7 cellular contexts compared by ENCODE assay signal in the genomic region with DNA sequence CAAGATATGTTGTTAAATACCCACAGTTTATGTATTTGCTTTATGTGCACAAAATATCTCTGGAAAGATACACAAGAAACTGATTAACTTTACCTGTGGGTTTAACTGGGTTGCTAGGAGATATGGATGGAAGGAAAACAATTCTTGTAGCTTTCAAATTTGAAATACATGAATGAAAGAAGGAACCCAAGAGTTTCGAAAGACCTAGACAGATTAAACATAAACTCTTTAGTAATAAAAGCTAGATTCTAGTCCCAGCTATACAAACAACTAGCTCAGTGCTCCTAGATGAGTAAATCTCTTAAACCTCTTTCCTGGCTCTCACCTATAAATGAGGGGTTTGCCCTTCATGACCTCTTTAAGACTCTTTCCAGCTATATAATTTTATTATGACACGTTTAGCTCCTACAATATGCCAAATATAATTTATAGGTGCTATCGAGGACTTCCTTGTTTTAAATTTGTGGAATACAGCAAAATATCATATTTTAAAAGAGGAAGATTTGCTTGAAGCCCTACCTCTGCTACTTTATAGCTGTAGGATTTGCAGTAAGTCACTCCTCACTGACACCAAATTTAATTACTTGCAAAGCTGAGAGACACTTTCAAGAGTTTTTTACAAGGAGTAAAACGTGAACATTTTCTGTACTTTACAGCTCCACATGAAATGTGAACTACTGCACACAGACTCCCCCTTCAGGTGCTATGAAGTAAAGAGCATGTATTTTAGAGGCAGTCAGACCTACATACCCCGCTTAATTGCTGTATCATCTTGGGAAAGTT. TPM values are rescaled to one million over a fixed set of nuclear protein-coding genes. Genes with fewer than 3 reads are reported as not detected.
A peak's percentile ranks its signal among the peaks of the same experiment; 100 is the strongest.
DNase-seq lines count a peak whose midpoint lies in the region; ATAC-seq, FAIRE-seq and TF ChIP-seq lines count a peak whose summit lies in the region.

No MANE protein-coding gene starts in this region.

- H3K27me3 Mint-ChIP-seq in activated naive CD8-positive, alpha-beta T cell treated with anti-CD3 and anti-CD28 coated beads, Interleukin-2, amount 10 ng/mL, durations not matched to agents 7 days and 5 days = no peaks in the 10 kb centered on the region
- no peaks in the 10 kb centered on the region for H3K27me3 Mint-ChIP-seq in immature natural killer cell (ENCODE audit: low read depth in 3 of 3)

- no peaks in the 10 kb centered on the region for H3K9me3 Mint-ChIP-seq in activated naive CD8-positive, alpha-beta T cell treated with anti-CD3 and anti-CD28 coated beads, Interleukin-2, amount 10 ng/mL, durations not matched to agents 7 days and 5 days
- H3K9me3 Mint-ChIP-seq in immature natural killer cell = no peaks in the 10 kb centered on the region

- peaks cover 28% of the 10 kb centered on the region for H3K4me1 Mint-ChIP-seq in activated naive CD8-positive, alpha-beta T cell treated with anti-CD3 and anti-CD28 coated beads, Interleukin-2, amount 10 ng/mL, durations not matched to agents 7 days and 5 days
- peaks cover 15 to 48% of the 10 kb centered on the region in 2 donors for H3K4me1 Mint-ChIP-seq in immature natural killer cell

- no peak overlapping the region for H3K4me3 Mint-ChIP-seq in activated naive CD8-positive, alpha-beta T cell treated with anti-CD3 and anti-CD28 coated beads, Interleukin-2, amount 10 ng/mL, durations not matched to agents 7 days and 5 days
- no peak overlapping the region for H3K4me3 Mint-ChIP-seq in immature natural killer cell

- H3K4me1 ChIP-seq in GM23248 (ENCODE audit: insufficient read depth) (peaks cover 65% of the 10 kb centered on the region), prostate gland (replicated peaks) (no peaks in the 10 kb centered on the region)

- DNase-seq in GM10266 (ENCODE audit: extremely low spot score) (no peak), GM23248 (peak; percentile 74), MV-4-11 (lab: John Stamatoyannopoulos, UW) (peak; percentile 18), immature natural killer cell (peak in 2 of 3 donors; percentile 34 to 36), urothelium cell line (ENCODE audit: low spot score) (peak; percentile 18), prostate gland (ENCODE audit: low spot score) (no peak)
- DNase-seq in activated naive CD8-positive, alpha-beta T cell treated with anti-CD3 and anti-CD28 coated beads, Interleukin-2, amount 10 ng/mL, durations not matched to agents 7 days and 5 days = no peak

- peak; percentile 60 for ATAC-seq in activated naive CD8-positive, alpha-beta T cell treated with anti-CD3 and anti-CD28 coated beads, Interleukin-2, amount 10 ng/mL, durations not matched to agents 7 days and 5 days (ENCODE audit: low read depth)

- FAIRE-seq in urothelium cell line (lab: Jason Lieb, UNC) = no peak

- peak; percentile 63 for TF ChIP-seq CTCF in GM10266 (IDR thresholded peaks at IDR 0.05; ENCODE audit: control insufficient read depth, insufficient read depth, low read depth, missing control alignments)
- peak in 2 of 4 experiments; percentile 33 to 50 for TF ChIP-seq CTCF in prostate gland (IDR thresholded peaks at IDR 0.05)

- WGBS in GM23248 (ENCODE audit: low coverage in 1 of 2, low lambda C conversion rate in 2 of 2, missing lambda C conversion rate in 2 of 2), 2 experiments = 43 to 50% methylated on average over 5 of the region's 5 CpGs
- WGBS in prostate gland = 18% methylated on average over 5 of the region's 5 CpGs

- H3K36me3 ChIP-seq in GM23248 (ENCODE audit: low read depth) = no peaks in the 10 kb centered on the region
- H3K36me3 ChIP-seq in prostate gland = no peaks in the 10 kb centered on the region

- no peaks in the 10 kb centered on the region for H3K9me2 ChIP-seq in GM23248 (ENCODE audit: insufficient read depth)

- H3K9me3 ChIP-seq in GM23248 (ENCODE audit: low read depth) = no peaks in the 10 kb centered on the region
- H3K9me3 ChIP-seq in prostate gland = no peaks in the 10 kb centered on the region

- no peak overlapping the region for H3K4me3 ChIP-seq in GM23248
- no peak overlapping the region for H3K4me3 ChIP-seq in prostate gland

- POLR2A ChIA-PET in activated naive CD8-positive, alpha-beta T cell treated with anti-CD3 and anti-CD28 coated beads, Interleukin-2, amount 10 ng/mL, durations not matched to agents 7 days and 5 days (lab: Charles Lee) = interaction anchor here (0.6 to 0.7 kb wide), 2 partner anchors 50 to 107 kb away, joined by 3 read pairs; no protein-coding TSS in a partner anchor

- no peaks in the 10 kb centered on the region for H3K27me3 ChIP-seq in GM23248 (replicated peaks; ENCODE audit: insufficient read depth)
- H3K27me3 ChIP-seq in prostate gland (replicated peaks; ENCODE audit: insufficient read depth) = no peaks in the 10 kb centered on the region

- peak overlapping the region; percentile 10 for H3K4me2 ChIP-seq in GM23248 (ENCODE audit: unreplicated experiment)

- peaks cover under 1% of the 10 kb centered on the region for H3K36me3 Mint-ChIP-seq in activated naive CD8-positive, alpha-beta T cell treated with anti-CD3 and anti-CD28 coated beads, Interleukin-2, amount 10 ng/mL, durations not matched to agents 7 days and 5 days
- no peaks in the 10 kb centered on the region for H3K36me3 Mint-ChIP-seq in immature natural killer cell

- peak overlapping the region; percentile 7; the same call in 1 of the 2 replicates for H3K27ac ChIP-seq in GM23248
- no peak overlapping the region for H3K27ac ChIP-seq in prostate gland

- H3K27ac Mint-ChIP-seq in activated naive CD8-positive, alpha-beta T cell treated with anti-CD3 and anti-CD28 coated beads, Interleukin-2, amount 10 ng/mL, durations not matched to agents 7 days and 5 days = no peak overlapping the region
- H3K27ac Mint-ChIP-seq in immature natural killer cell = no peak overlapping the region

- peaks cover 100% of the 10 kb centered on the region for H3K79me2 ChIP-seq in GM23248 (ENCODE audit: insufficient read depth)

- no peak for TF ChIP-seq POLR2A in prostate gland (IDR thresholded peaks at IDR 0.05)

- peaks cover 57% of the 10 kb centered on the region for H3F3A ChIP-seq in GM23248 (ENCODE audit: insufficient read depth)

- in situ Hi-C loops in GM23248 (cut with MboI) = no loop called here

- peaks cover 68% of the 10 kb centered on the region for H4K20me1 ChIP-seq in GM23248 (ENCODE audit: insufficient read depth)

- peak overlapping the region; percentile 29; the same call in 1 of the 2 replicates for H3K9ac ChIP-seq in GM23248

- no peak overlapping the region for H2AFZ ChIP-seq in GM23248

- intact Hi-C loops in prostate gland (cut with DNase I) = no loop called here

RNA-seq across cellular contexts. Expression of gene RRAS2, which starts 50.7 kb away (rescaled TPM):
- total RNA-seq in GM23248 (2014; rRNA removed; shearing (Covaris generic)) = 328 and 382 TPM in 2 replicates
- polyA plus RNA-seq in GM23248 (2016; fragmentation: Nextera tagmentation; extraction: Ambion mirVana) = 260 and 268 TPM in 2 replicates
- 10 to 100 TPM; 54.8 to 60.0 TPM for total RNA-seq in activated naive CD8-positive, alpha-beta T cell treated with anti-CD3 and anti-CD28 coated beads, Interleukin-2, amount 10 ng/mL, durations not matched to agents 7 days and 5 days
- polyA plus RNA-seq in immature natural killer cell = 10 to 100 TPM; 66.4 to 96.4 (median 85.9) TPM
- total RNA-seq in prostate gland = 10 to 100 TPM; 40.5 to 59.6 TPM

Comparison
In these comparisons a context has a peak if more than half of its experiments do, and no peak if none do; other contexts are left out.
1. DNase-seq: peak in GM23248 (single experiment), MV-4-11 (single experiment), immature natural killer cell (2 of 3) and urothelium cell line (single experiment); none in GM10266 (single experiment), activated naive CD8-positive, alpha-beta T cell treated with anti-CD3 and anti-CD28 coated beads, Interleukin-2, amount 10 ng/mL, durations not matched to agents 7 days and 5 days (single experiment) and prostate gland (single experiment).